8 cellular contexts compared by ENCODE assay signal in genomic region chr19:38618590-38619360, GRCh38. TPM values are rescaled to one million over a fixed set of nuclear protein-coding genes. Genes with fewer than 3 reads are reported as not detected.
DNase-seq lines count a peak whose midpoint lies in the region; ATAC-seq and TF ChIP-seq lines count a peak whose summit lies in the region.

TSS of gene EIF3K (plus strand) at chr19:38619188. CDS start at chr19:38619269, 81 bp downstream.

- no peak for TF ChIP-seq CTCF in BJ (IDR thresholded peaks at IDR 0.05; ENCODE audit: insufficient read depth, low read depth, low read length)

- peak within 1 kb of the TSS; percentile 92 for H3K4me3 ChIP-seq in BJ (ENCODE audit: low read depth, low read length)

- POLR2A ChIA-PET in BJ (lab: Charles Lee): interaction anchor here (0.5 to 1.1 kb wide), 4 partner anchors 28 to 231 kb away, joined by 3 to 5 read pairs (median 4); partner anchors contain the start of genes ACTN4 and FAM98C

- CTCF ChIA-PET in BJ (lab: Yijun Ruan, JAX): interaction anchor here (1.1 to 2.1 kb wide), 7 partner anchors 14 to 312 kb away, joined by 3 to 13 read pairs (median 5); partner anchors contain the start of genes FAM98C, MRPS12 and SARS2

- H3K27me3 ChIP-seq in BJ (ENCODE audit: control insufficient read depth, insufficient read depth, low read length): no peaks in the 10 kb centered on the region

- DNase-seq in BJ (ENCODE audit: low read depth) (peak; percentile 95), NCI-H748 treated with DMSO at 0.1 percent for 48 hours (lab: John Stamatoyannopoulos, UW) (peak; percentile 98), dedifferentiated amniotic fluid mesenchymal stem cell (ENCODE audit: extremely low spot score) (peak; percentile 96), left kidney (ENCODE audit: low read depth, low spot score) (peak; percentile 99)
- peak; percentile 95 to 98 for DNase-seq in activated CD4-positive, alpha-beta T cell treated with anti-CD3 and anti-CD28 coated beads, Interleukin-2, amount 50 U/mL, for 24 hours (ENCODE audit: low read depth in 1 of 2, low spot score in 1 of 2)
- peak; percentile 98 to 99 for DNase-seq in stimulated activated CD4-positive, alpha-beta T cell treated with anti-CD3 and anti-CD28 coated beads, Interleukin-2, amount 100 ng/mL, for 24 hours

- peaks cover 10% of the 10 kb centered on the region for H3K36me3 ChIP-seq in BJ (ENCODE audit: control insufficient read depth, insufficient read depth, low read length)

- ATAC-seq in GM19351 (IDR thresholded peaks at IDR 0.05; ENCODE audit: unreplicated experiment) (peak; percentile 44), HG03521 (IDR thresholded peaks at IDR 0.05; ENCODE audit: unreplicated experiment) (peak; percentile 60)

RNA-seq across cellular contexts. Expression of gene EIF3K, which starts in this region (rescaled TPM):
- 230 and 357 TPM in 2 replicates for polyA plus RNA-seq in BJ (2011; rRNA removed)
- 285 and 376 TPM in 2 replicates for polyA minus RNA-seq in BJ (2011; rRNA and poly(A)+ RNA removed)

Comparison
In these comparisons a context has a peak if more than half of its experiments do, and no peak if none do; other contexts are left out.
1. Peak in every context shown above with its lines: DNase-seq, ATAC-seq and H3K4me3 ChIP-seq.